ENCODE assay signal across 1 cellular context in the genomic region with DNA sequence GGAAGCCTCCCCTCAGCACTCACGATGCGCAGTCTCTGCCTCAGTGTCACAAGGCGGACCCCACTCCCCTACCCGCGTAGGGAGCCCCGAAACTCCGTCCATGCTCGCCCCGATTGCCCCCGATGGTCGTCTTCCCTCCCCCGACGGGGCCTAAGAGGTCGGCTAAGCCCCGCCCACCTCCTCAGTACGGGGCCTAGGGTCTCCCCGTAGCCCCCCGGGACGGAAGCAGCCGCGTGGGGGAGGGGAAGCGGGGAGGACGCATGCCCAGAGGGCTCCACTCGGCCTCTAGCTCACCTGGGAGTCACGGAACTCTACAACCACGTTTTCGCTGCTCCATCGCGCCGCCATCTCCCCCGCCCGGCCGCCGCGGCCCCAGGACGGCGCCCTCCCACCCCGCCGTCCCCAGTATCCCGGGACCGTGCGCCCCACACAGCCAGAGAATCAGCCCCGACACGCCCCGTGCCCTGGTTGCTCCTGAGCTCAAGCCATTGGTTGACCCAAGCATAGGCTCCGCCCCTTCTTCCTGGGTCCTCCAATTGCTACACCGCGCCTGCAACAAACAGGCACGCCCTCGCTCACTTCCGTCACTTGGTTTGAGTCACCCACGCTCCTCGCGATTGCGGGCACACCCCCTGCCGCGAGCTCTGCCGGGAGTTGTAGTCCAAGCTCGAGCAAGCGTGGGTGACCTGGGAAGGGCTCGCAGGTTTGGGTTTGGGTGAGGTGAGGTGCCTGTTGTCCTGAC.
TF ChIP-seq lines count a peak whose summit lies in the region.

Gene WDR59 (minus strand): TSS at position 454 of the 742 bp plus-strand sequence. CDS start 106 bp downstream, at position 348.

TF ChIP-seq in endothelial cell of umbilical vein, 7 proteins besides CTCF, POLR2A, EP300 and RAD21 (continued from another document):
- TF ChIP-seq FOS (IDR thresholded peaks at IDR 0.05; ENCODE audit: borderline replicate concordance, insufficient read depth, low read length), result peak; percentile 65
